2 cellular contexts compared by ENCODE assay signal in the genomic region with DNA sequence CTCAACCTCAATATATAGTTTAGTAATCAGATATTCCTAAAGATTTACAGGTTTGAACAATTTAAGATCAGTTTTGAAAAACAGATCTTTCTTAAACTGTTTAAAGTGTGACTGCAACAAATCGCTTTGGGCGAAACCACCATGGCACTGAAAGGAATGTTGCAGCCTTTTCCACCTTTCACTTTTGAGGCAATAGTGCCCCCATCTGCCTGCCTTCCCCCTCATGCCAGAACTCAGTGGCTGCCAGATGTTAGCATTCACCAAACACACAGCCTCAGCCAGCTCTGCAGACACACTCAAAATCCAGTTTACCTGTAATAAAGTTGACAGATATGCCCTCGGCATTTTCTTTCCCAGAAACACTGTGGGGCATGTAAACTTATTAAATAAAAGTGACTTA.
TF ChIP-seq lines count a peak whose summit lies in the region.

No MANE protein-coding gene starts in this region.

TF ChIP-seq in K562, 482 proteins besides CTCF, POLR2A, EP300 and RAD21 (continued from another document):
- TF ChIP-seq, protein P1, sequence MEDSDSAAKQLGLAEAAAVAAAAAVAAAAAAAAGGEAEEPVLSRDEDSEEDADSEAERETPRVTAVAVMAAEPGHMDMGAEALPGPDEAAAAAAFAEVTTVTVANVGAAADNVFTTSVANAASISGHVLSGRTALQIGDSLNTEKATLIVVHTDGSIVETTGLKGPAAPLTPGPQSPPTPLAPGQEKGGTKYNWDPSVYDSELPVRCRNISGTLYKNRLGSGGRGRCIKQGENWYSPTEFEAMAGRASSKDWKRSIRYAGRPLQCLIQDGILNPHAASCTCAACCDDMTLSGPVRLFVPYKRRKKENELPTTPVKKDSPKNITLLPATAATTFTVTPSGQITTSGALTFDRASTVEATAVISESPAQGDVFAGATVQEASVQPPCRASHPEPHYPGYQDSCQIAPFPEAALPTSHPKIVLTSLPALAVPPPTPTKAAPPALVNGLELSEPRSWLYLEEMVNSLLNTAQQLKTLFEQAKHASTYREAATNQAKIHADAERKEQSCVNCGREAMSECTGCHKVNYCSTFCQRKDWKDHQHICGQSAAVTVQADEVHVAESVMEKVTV (CRISPR knock-in tag; IDR thresholded peaks at IDR 0.05): peak; percentile 40; the same call in 1 of the 2 replicates
- TF ChIP-seq NR0B1 (IDR thresholded peaks at IDR 0.05; ENCODE audit: partially characterized antibody): no peak
- TF ChIP-seq RAD51 (IDR thresholded peaks at IDR 0.05; ENCODE audit: borderline replicate concordance, low read depth): no peak
- peak; percentile 42; the same call in 1 of the 2 replicates for TF ChIP-seq STAG1 (CRISPR knock-in tag; IDR thresholded peaks at IDR 0.05; ENCODE audit: borderline replicate concordance)
- TF ChIP-seq, protein P2, sequence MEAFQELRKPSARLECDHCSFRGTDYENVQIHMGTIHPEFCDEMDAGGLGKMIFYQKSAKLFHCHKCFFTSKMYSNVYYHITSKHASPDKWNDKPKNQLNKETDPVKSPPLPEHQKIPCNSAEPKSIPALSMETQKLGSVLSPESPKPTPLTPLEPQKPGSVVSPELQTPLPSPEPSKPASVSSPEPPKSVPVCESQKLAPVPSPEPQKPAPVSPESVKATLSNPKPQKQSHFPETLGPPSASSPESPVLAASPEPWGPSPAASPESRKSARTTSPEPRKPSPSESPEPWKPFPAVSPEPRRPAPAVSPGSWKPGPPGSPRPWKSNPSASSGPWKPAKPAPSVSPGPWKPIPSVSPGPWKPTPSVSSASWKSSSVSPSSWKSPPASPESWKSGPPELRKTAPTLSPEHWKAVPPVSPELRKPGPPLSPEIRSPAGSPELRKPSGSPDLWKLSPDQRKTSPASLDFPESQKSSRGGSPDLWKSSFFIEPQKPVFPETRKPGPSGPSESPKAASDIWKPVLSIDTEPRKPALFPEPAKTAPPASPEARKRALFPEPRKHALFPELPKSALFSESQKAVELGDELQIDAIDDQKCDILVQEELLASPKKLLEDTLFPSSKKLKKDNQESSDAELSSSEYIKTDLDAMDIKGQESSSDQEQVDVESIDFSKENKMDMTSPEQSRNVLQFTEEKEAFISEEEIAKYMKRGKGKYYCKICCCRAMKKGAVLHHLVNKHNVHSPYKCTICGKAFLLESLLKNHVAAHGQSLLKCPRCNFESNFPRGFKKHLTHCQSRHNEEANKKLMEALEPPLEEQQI (IDR thresholded peaks at IDR 0.05): no peak
- TF ChIP-seq HNRNPUL1 (IDR thresholded peaks at IDR 0.05; ENCODE audit: low read length): no peak
- TF ChIP-seq ZNF239 (CRISPR knock-in tag; IDR thresholded peaks at IDR 0.05): no peak
- TF ChIP-seq NFATC3 (IDR thresholded peaks at IDR 0.05): no peak
TF ChIP-seq in K562: peak in this region for 3.

TF ChIP-seq in liver, 16 proteins besides CTCF, POLR2A, EP300 and RAD21 (continued from another document):
- TF ChIP-seq, protein P3, sequence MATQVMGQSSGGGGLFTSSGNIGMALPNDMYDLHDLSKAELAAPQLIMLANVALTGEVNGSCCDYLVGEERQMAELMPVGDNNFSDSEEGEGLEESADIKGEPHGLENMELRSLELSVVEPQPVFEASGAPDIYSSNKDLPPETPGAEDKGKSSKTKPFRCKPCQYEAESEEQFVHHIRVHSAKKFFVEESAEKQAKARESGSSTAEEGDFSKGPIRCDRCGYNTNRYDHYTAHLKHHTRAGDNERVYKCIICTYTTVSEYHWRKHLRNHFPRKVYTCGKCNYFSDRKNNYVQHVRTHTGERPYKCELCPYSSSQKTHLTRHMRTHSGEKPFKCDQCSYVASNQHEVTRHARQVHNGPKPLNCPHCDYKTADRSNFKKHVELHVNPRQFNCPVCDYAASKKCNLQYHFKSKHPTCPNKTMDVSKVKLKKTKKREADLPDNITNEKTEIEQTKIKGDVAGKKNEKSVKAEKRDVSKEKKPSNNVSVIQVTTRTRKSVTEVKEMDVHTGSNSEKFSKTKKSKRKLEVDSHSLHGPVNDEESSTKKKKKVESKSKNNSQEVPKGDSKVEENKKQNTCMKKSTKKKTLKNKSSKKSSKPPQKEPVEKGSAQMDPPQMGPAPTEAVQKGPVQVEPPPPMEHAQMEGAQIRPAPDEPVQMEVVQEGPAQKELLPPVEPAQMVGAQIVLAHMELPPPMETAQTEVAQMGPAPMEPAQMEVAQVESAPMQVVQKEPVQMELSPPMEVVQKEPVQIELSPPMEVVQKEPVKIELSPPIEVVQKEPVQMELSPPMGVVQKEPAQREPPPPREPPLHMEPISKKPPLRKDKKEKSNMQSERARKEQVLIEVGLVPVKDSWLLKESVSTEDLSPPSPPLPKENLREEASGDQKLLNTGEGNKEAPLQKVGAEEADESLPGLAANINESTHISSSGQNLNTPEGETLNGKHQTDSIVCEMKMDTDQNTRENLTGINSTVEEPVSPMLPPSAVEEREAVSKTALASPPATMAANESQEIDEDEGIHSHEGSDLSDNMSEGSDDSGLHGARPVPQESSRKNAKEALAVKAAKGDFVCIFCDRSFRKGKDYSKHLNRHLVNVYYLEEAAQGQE (IDR thresholded peaks at IDR 0.05): no peak
- TF ChIP-seq MAX (IDR thresholded peaks at IDR 0.05) (no peak), HNF4A (conservative IDR thresholded peaks at IDR 0.05) (no peak), SP1 (IDR thresholded peaks at IDR 0.05) (no peak), RXRA (IDR thresholded peaks at IDR 0.05) (no peak), FOXA1 (IDR thresholded peaks at IDR 0.05) (no peak), FOXA2 (IDR thresholded peaks at IDR 0.05) (no peak), EGR1 (IDR thresholded peaks at IDR 0.05; ENCODE audit: low read depth in 2 of 2) (no peak)
